Comparison of ENCODE assay signal across 1 cellular context in genomic region chr18:6741786-6742185, GRCh38.
TF ChIP-seq lines count a peak whose summit lies in the region.

No MANE protein-coding gene starts in this region.

TF ChIP-seq in A549, 52 proteins besides CTCF, POLR2A, EP300 and RAD21 (continued from another document):
- no peak for TF ChIP-seq REST (IDR thresholded peaks at IDR 0.05)
- no peak for TF ChIP-seq MAX (IDR thresholded peaks at IDR 0.05)
- no peak for TF ChIP-seq USF2 (IDR thresholded peaks at IDR 0.05)
- no peak for TF ChIP-seq ZC3H11A (IDR thresholded peaks at IDR 0.05)
- no peak for TF ChIP-seq HES2 (IDR thresholded peaks at IDR 0.05)
- no peak for TF ChIP-seq HOXB5 (CRISPR knock-in tag; IDR thresholded peaks at IDR 0.05)
- TF ChIP-seq RCOR1 (IDR thresholded peaks at IDR 0.05; ENCODE audit: low read depth, low read length): no peak
- TF ChIP-seq POLR2AphosphoS2 (conservative IDR thresholded peaks at IDR 0.05; ENCODE audit: low read length): no peak
- TF ChIP-seq PHF8 (IDR thresholded peaks at IDR 0.05; ENCODE audit: borderline replicate concordance, low read depth): no peak
- no peak for TF ChIP-seq JUNB (IDR thresholded peaks at IDR 0.05)
